Comparison of ENCODE assay signal across 17 cellular contexts in genomic region chrX:11446951-11447350, GRCh38.
"Had no signal": no experiment of that assay in that cellular context is flagged by ENCODE, and none has a peak within 500 bp of the region (broad histone marks: within the 10 kb centered on the region; RNA-seq: fewer than 3 reads in every experiment).

No MANE protein-coding gene starts in this region.

- ATAC-seq: activated CD4-positive, alpha-beta T cell treated with anti-CD3 and anti-CD28 coated beads for 36 hours; heart left ventricle; left lobe of liver; stimulated activated naive CD8-positive, alpha-beta T cell treated with anti-CD3 and anti-CD28 coated beads, Interleukin-15, amount 100 ng/mL, for 72 hours had no signal

- DNase-seq: activated CD4-positive, alpha-beta memory T cell treated with anti-CD3 and anti-CD28 coated beads, Interleukin-2, amount 10 ng/mL, durations not matched to agents 7 days and 5 days; activated CD4-positive, alpha-beta T cell treated with anti-CD3 and anti-CD28 coated beads for 36 hours; activated CD8-positive, alpha-beta memory T cell treated with anti-CD3 and anti-CD28 coated beads, Interleukin-2, amount 50 U/mL, for 48 hours; activated naive CD4-positive, alpha-beta T cell; caudate nucleus; cortex of kidney; effector CD8-positive, alpha-beta T cell; heart left ventricle; islet precursor cell; ovary; stimulated activated CD4-positive, alpha-beta T cell treated with anti-CD3 and anti-CD28 coated beads, Interleukin-15, amount 100 ng/mL, for 24 hours; stimulated activated CD4-positive, alpha-beta T cell treated with anti-CD3 and anti-CD28 coated beads, Interleukin-4, amount 100 ng/mL, for 24 hours; stimulated activated naive CD8-positive, alpha-beta T cell treated with anti-CD3 and anti-CD28 coated beads, Interleukin-15, amount 100 ng/mL, for 72 hours; T-helper 1 cell; testis; WERI-Rb-1 had no signal

- H3K4me3 ChIP-seq: heart left ventricle, ovary, testis had no signal

- H3K9me3 ChIP-seq: heart left ventricle, ovary, testis had no signal

- H3K27me3 ChIP-seq: ovary, testis had no signal

- H3K4me1 ChIP-seq: testis had no signal

- H3K36me3 ChIP-seq: heart left ventricle, ovary, WERI-Rb-1 had no signal

- H3K27ac ChIP-seq: ovary, testis, WERI-Rb-1 had no signal
